In the genomic region with DNA sequence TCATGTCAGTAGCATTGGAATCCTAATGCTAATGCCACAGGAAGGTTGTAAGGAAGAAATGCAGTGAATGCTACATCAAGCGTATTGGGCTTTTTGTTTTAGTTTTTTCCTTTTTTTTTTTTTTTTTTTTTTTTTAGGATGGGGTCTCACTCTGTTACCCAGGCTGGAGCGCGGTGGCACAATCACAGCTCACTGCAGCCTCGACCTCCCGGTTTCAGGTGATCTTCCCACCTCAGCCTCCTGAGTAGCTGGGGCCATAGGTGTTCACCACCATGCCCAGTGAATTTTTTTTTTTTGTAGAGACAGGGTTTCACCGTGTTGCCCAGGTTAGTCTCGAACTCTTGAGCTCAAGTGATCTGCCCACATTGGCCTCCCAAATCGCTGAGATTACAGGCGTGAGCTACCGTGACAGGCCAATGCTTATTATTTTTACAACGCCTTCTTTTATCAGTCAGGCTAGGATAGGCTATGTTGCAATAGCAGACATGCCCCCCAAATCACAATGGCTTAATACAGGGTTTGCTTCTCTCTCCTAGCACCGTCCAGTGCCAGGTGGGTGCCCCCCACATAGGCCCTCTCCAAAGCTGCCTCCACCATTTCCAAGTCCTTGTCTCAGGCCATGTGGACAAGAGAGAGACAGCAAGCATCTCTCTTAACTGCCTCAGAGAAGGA, we compare ENCODE assay signal across 29 cellular contexts. TPM values are rescaled to one million over a fixed set of nuclear protein-coding genes. Genes with fewer than 3 reads are reported as not detected.
A peak's percentile ranks its signal among the peaks of the same experiment; 100 is the strongest.
DNase-seq lines count a peak whose midpoint lies in the region; ATAC-seq and TF ChIP-seq lines count a peak whose summit lies in the region.
"Had no signal": no experiment of that assay in that cellular context is flagged by ENCODE, and none has a peak within 500 bp of the region (broad histone marks: within the 10 kb centered on the region; RNA-seq: fewer than 3 reads in every experiment).

No MANE protein-coding gene starts in this region.

- no peak overlapping the region for H3K4me3 Mint-ChIP-seq in activated naive CD4-positive, alpha-beta T cell treated with anti-CD3 and anti-CD28 coated beads, Interleukin-2, amount 10 ng/mL, durations not matched to agents 7 days and 5 days
- H3K4me3 Mint-ChIP-seq in mesothelial cell of epicardium (no peak overlapping the region), type B pancreatic cell (no peak overlapping the region)
- H3K4me3 Mint-ChIP-seq: activated CD4-positive, alpha-beta T cell treated with anti-CD3 and anti-CD28 coated beads for 36 hours; activated naive CD8-positive, alpha-beta T cell treated with anti-CD3 and anti-CD28 coated beads, Interleukin-2, amount 10 ng/mL, durations not matched to agents 7 days and 5 days had no signal

- peak overlapping the region; percentile 34 for H3K27ac ChIP-seq in angular gyrus (ENCODE audit: low read depth, low read length)
- H3K27ac ChIP-seq: A549, body of pancreas, heart left ventricle, ovary, upper lobe of left lung had no signal

- no peak for DNase-seq in activated naive CD4-positive, alpha-beta T cell treated with anti-CD3 and anti-CD28 coated beads, Interleukin-2, amount 10 ng/mL, durations not matched to agents 7 days and 5 days
- DNase-seq in activated naive CD4-positive, alpha-beta T cell treated with anti-CD3 and anti-CD28 coated beads, Interleukin-2, amount 50 U/mL, for 72 hours (ENCODE audit: low spot score in 2 of 2): no peak
- DNase-seq in mesothelial cell of epicardium (ENCODE audit: low spot score in 2 of 2, unreplicated experiment in 2 of 2) (no peak), type B pancreatic cell (ENCODE audit: extremely low spot score, unreplicated experiment) (no peak), SK-N-DZ (ENCODE audit: low spot score) (no peak), NCI-H2029 (lab: John Stamatoyannopoulos, UW) (no peak)
- DNase-seq: activated CD4-positive, alpha-beta T cell treated with anti-CD3 and anti-CD28 coated beads for 36 hours; activated naive CD8-positive, alpha-beta T cell treated with anti-CD3 and anti-CD28 coated beads, Interleukin-2, amount 10 ng/mL, durations not matched to agents 7 days and 5 days; body of pancreas; Calu3; DND-41; effector CD4-positive, alpha-beta T cell; left colon; NCI-H1436; ovary; spleen; stimulated activated CD4-positive, alpha-beta T cell treated with anti-CD3 and anti-CD28 coated beads, Interleukin-4, amount 100 ng/mL, for 24 hours; stimulated activated naive CD8-positive, alpha-beta T cell treated with anti-CD3 and anti-CD28 coated beads, Interleukin-15, Interleukin-2, amounts not matched to agents 100 U/mL and 50 U/mL, for 24 hours; upper lobe of left lung had no signal

- peak overlapping the region; percentile 11 for H3K27ac Mint-ChIP-seq in activated naive CD4-positive, alpha-beta T cell treated with anti-CD3 and anti-CD28 coated beads, Interleukin-2, amount 10 ng/mL, durations not matched to agents 7 days and 5 days
- H3K27ac Mint-ChIP-seq in activated naive CD4-positive, alpha-beta T cell treated with anti-CD3 and anti-CD28 coated beads, Interleukin-2, amount 50 U/mL, for 72 hours: peak overlapping the region in 1 of 2 donors; percentile 58
- peak overlapping the region; percentile 16 for H3K27ac Mint-ChIP-seq in mesothelial cell of epicardium
- peak overlapping the region; percentile 55 for H3K27ac Mint-ChIP-seq in type B pancreatic cell
- H3K27ac Mint-ChIP-seq: activated CD4-positive, alpha-beta T cell treated with anti-CD3 and anti-CD28 coated beads for 36 hours; activated naive CD8-positive, alpha-beta T cell treated with anti-CD3 and anti-CD28 coated beads, Interleukin-2, amount 10 ng/mL, durations not matched to agents 7 days and 5 days had no signal

- H3K4me1 Mint-ChIP-seq in activated naive CD4-positive, alpha-beta T cell treated with anti-CD3 and anti-CD28 coated beads, Interleukin-2, amount 10 ng/mL, durations not matched to agents 7 days and 5 days: no peaks in the 10 kb centered on the region
- H3K4me1 Mint-ChIP-seq in mesothelial cell of epicardium (peaks cover 13% of the 10 kb centered on the region), type B pancreatic cell (ENCODE audit: unreplicated experiment) (peaks cover 7% of the 10 kb centered on the region)

- CTCF ChIA-PET in activated naive CD4-positive, alpha-beta T cell treated with anti-CD3 and anti-CD28 coated beads, Interleukin-2, amount 10 ng/mL, durations not matched to agents 7 days and 5 days (lab: Charles Lee): interaction anchor here (0.8 to 11.4 kb wide), 5 partner anchors 7 to 74 kb away, joined by 3 to 465 read pairs (median 38); no protein-coding TSS in a partner anchor

- H3K27me3 Mint-ChIP-seq in activated naive CD4-positive, alpha-beta T cell treated with anti-CD3 and anti-CD28 coated beads, Interleukin-2, amount 10 ng/mL, durations not matched to agents 7 days and 5 days: peaks cover 3% of the 10 kb centered on the region
- H3K27me3 Mint-ChIP-seq in mesothelial cell of epicardium (ENCODE audit: low read depth) (no peaks in the 10 kb centered on the region), type B pancreatic cell (peaks cover 3% of the 10 kb centered on the region)
- H3K27me3 Mint-ChIP-seq: activated CD4-positive, alpha-beta T cell treated with anti-CD3 and anti-CD28 coated beads for 36 hours; activated naive CD8-positive, alpha-beta T cell treated with anti-CD3 and anti-CD28 coated beads, Interleukin-2, amount 10 ng/mL, durations not matched to agents 7 days and 5 days had no signal

- no peaks in the 10 kb centered on the region for H3K9me3 Mint-ChIP-seq in activated naive CD4-positive, alpha-beta T cell treated with anti-CD3 and anti-CD28 coated beads, Interleukin-2, amount 10 ng/mL, durations not matched to agents 7 days and 5 days
- H3K9me3 Mint-ChIP-seq in activated naive CD4-positive, alpha-beta T cell treated with anti-CD3 and anti-CD28 coated beads, Interleukin-2, amount 50 U/mL, for 72 hours: no peaks in the 10 kb centered on the region
- H3K9me3 Mint-ChIP-seq in mesothelial cell of epicardium (no peaks in the 10 kb centered on the region), type B pancreatic cell (no peaks in the 10 kb centered on the region)
- H3K9me3 Mint-ChIP-seq: activated naive CD8-positive, alpha-beta T cell treated with anti-CD3 and anti-CD28 coated beads, Interleukin-2, amount 10 ng/mL, durations not matched to agents 7 days and 5 days had no signal

- H3K36me3 Mint-ChIP-seq in activated naive CD4-positive, alpha-beta T cell treated with anti-CD3 and anti-CD28 coated beads, Interleukin-2, amount 10 ng/mL, durations not matched to agents 7 days and 5 days: peaks cover 3% of the 10 kb centered on the region
- no peaks in the 10 kb centered on the region for H3K36me3 Mint-ChIP-seq in activated naive CD4-positive, alpha-beta T cell treated with anti-CD3 and anti-CD28 coated beads, Interleukin-2, amount 50 U/mL, for 72 hours
- H3K36me3 Mint-ChIP-seq in mesothelial cell of epicardium (no peaks in the 10 kb centered on the region), type B pancreatic cell (no peaks in the 10 kb centered on the region)
- H3K36me3 Mint-ChIP-seq: activated naive CD8-positive, alpha-beta T cell treated with anti-CD3 and anti-CD28 coated beads, Interleukin-2, amount 10 ng/mL, durations not matched to agents 7 days and 5 days had no signal

- no peak for ATAC-seq in activated naive CD4-positive, alpha-beta T cell treated with anti-CD3 and anti-CD28 coated beads, Interleukin-2, amount 50 U/mL, for 72 hours
- no peak for ATAC-seq in HG03139 (IDR thresholded peaks at IDR 0.05; ENCODE audit: unreplicated experiment)
- ATAC-seq: activated CD4-positive, alpha-beta T cell treated with anti-CD3 and anti-CD28 coated beads for 36 hours; body of pancreas; GM12878; left colon; Right ventricle myocardium inferior; stimulated activated naive CD8-positive, alpha-beta T cell treated with anti-CD3 and anti-CD28 coated beads, Interleukin-15, Interleukin-2, amounts not matched to agents 100 U/mL and 50 U/mL, for 24 hours had no signal

- no peak for TF ChIP-seq CTCF in mesothelial cell of epicardium (IDR thresholded peaks at IDR 0.05; ENCODE audit: unreplicated experiment)
- no peak for TF ChIP-seq CTCF in type B pancreatic cell (conservative IDR thresholded peaks at IDR 0.05)

RNA-seq across cellular contexts. Expression of a gene that starts 3.8 kb away (rescaled TPM):
- under 1 TPM; 0.31 to 0.66 TPM for total RNA-seq in activated naive CD4-positive, alpha-beta T cell treated with anti-CD3 and anti-CD28 coated beads, Interleukin-2, amount 50 U/mL, for 72 hours
- total RNA-seq in mesothelial cell of epicardium (4.0 to 5.6 TPM (median 4.9 TPM) in 3 replicates), type B pancreatic cell (ENCODE audit: low replicate concordance) (0.24 and 0.40 TPM in 2 replicates)
- not detected in 2 replicates for polyA plus RNA-seq in SK-N-DZ (2014; cell fraction: cytosol; rRNA removed)
- polyA plus RNA-seq in SK-N-DZ (2014; cell fraction: nucleus; rRNA removed): 1.6 TPM in 1 of 2 replicates, not detected in the other
- total RNA-seq: Calu3, HT-29, left colon, PC-3, Right ventricle myocardium inferior had no signal
- polyA plus RNA-seq: heart left ventricle had no signal

RNA-seq across cellular contexts. Expression of a gene that starts 30.4 kb away (rescaled TPM):
- 100 to 1,000 TPM; 248 to 298 TPM for total RNA-seq in activated naive CD4-positive, alpha-beta T cell treated with anti-CD3 and anti-CD28 coated beads, Interleukin-2, amount 50 U/mL, for 72 hours
- total RNA-seq in mesothelial cell of epicardium (0.11 TPM in 1 of 3 replicates, not detected in the others), type B pancreatic cell (ENCODE audit: low replicate concordance) (0.24 and 0.29 TPM in 2 replicates)
- polyA plus RNA-seq in SK-N-DZ (2014; cell fraction: cytosol; rRNA removed): not detected in 2 replicates
- not detected in 2 replicates for polyA plus RNA-seq in SK-N-DZ (2014; cell fraction: nucleus; rRNA removed)
- total RNA-seq: Calu3, chondrocyte, NCI-H460, PC-3 had no signal

Comparison
In these comparisons a context has a peak if more than half of its experiments do, and no peak if none do; other contexts are left out.
1. RNA of a gene that starts 30.4 kb away (total RNA-seq): 248 to 298 TPM in activated naive CD4-positive, alpha-beta T cell treated with anti-CD3 and anti-CD28 coated beads, Interleukin-2, amount 50 U/mL, for 72 hours; 0.24 to 0.29 TPM in type B pancreatic cell and 0.11 TPM in mesothelial cell of epicardium; every median in the first group is over 100 times any median in the second.